37 cellular contexts compared by ENCODE assay signal in genomic region chr6:38194589-38194988, GRCh38.
"Had no signal": no experiment of that assay in that cellular context is flagged by ENCODE, and none has a peak within 500 bp of the region (broad histone marks: within the 10 kb centered on the region; RNA-seq: fewer than 3 reads in every experiment).

No MANE protein-coding gene starts in this region.

- H3K27me3 ChIP-seq: ascending aorta, cardiac muscle cell had no signal

- H3K27ac Mint-ChIP-seq: activated CD4-positive, alpha-beta memory T cell treated with anti-CD3 and anti-CD28 coated beads for 36 hours; activated CD4-positive, alpha-beta T cell treated with anti-CD3 and anti-CD28 coated beads, Interleukin-2, amount 10 ng/mL, durations not matched to agents 24 days and 14 days; activated CD8-positive, alpha-beta T cell treated with anti-CD3 and anti-CD28 coated beads for 36 hours; activated naive CD4-positive, alpha-beta T cell treated with anti-CD3 and anti-CD28 coated beads, Interleukin-2, amount 10 ng/mL, durations not matched to agents 7 days and 5 days; activated naive CD4-positive, alpha-beta T cell treated with anti-CD3 and anti-CD28 coated beads, Interleukin-2, amount 50 U/mL, for 24 hours; activated naive CD8-positive, alpha-beta T cell; activated naive CD8-positive, alpha-beta T cell treated with anti-CD3 and anti-CD28 coated beads, Interleukin-2, amount 10 ng/mL, durations not matched to agents 7 days and 5 days; activated naive CD8-positive, alpha-beta T cell treated with anti-CD3 and anti-CD28 coated beads, Interleukin-2, amount 50 U/mL, for 24 hours; activated T-cell treated with anti-CD3 and anti-CD28 coated beads, Interleukin-2, amount 50 U/mL, for 72 hours; activated T-helper 2 cell treated with anti-CD3 and anti-CD28 coated beads, Interferon-gamma antibody, Interleukin-2, Interleukin-4, amounts not matched to agents 10 μg/mL and 5 μg/mL and 100 μg/mL, durations not matched to agents 14 hours and 24 hours and 36 hours; T-helper 1 cell treated with Interleukin-12 subunit alpha and Interleukin-12 subunit beta and Interleukin-4 antibody, amounts not matched to agents 30 μg/mL and 1 μg/mL, for 36 hours; T-helper 2 cell treated with Interferon-gamma antibody and Interleukin-4, amounts not matched to agents 5 μg/mL and 100 μg/mL, for 36 hours; WTC11 had no signal

- H3K4me1 ChIP-seq: ascending aorta had no signal

- H3K27me3 Mint-ChIP-seq: activated CD4-positive, alpha-beta memory T cell treated with anti-CD3 and anti-CD28 coated beads for 36 hours; activated CD4-positive, alpha-beta T cell treated with anti-CD3 and anti-CD28 coated beads, Interleukin-2, amount 10 ng/mL, durations not matched to agents 24 days and 14 days; activated CD8-positive, alpha-beta T cell treated with anti-CD3 and anti-CD28 coated beads for 36 hours; activated naive CD4-positive, alpha-beta T cell treated with anti-CD3 and anti-CD28 coated beads, Interleukin-2, amount 10 ng/mL, durations not matched to agents 7 days and 5 days; activated naive CD4-positive, alpha-beta T cell treated with anti-CD3 and anti-CD28 coated beads, Interleukin-2, amount 50 U/mL, for 24 hours; activated naive CD8-positive, alpha-beta T cell; activated naive CD8-positive, alpha-beta T cell treated with anti-CD3 and anti-CD28 coated beads, Interleukin-2, amount 10 ng/mL, durations not matched to agents 7 days and 5 days; activated naive CD8-positive, alpha-beta T cell treated with anti-CD3 and anti-CD28 coated beads, Interleukin-2, amount 50 U/mL, for 24 hours; brain; central memory CD8-positive, alpha-beta T cell had no signal

- H3K36me3 ChIP-seq: ascending aorta, cardiac muscle cell had no signal

- ATAC-seq: activated CD4-positive, CD25-positive, alpha-beta regulatory T cell treated with anti-CD3 and anti-CD28 coated beads, Interleukin-2, amount 50 U/mL, for 24 hours; activated CD8-positive, alpha-beta T cell treated with anti-CD3 and anti-CD28 coated beads for 36 hours; activated naive CD8-positive, alpha-beta T cell treated with anti-CD3 and anti-CD28 coated beads, Interleukin-2, amount 50 U/mL, for 24 hours; activated T-cell treated with anti-CD3 and anti-CD28 coated beads, Interleukin-2, amount 50 U/mL, for 4 hours; activated T-cell treated with anti-CD3 and anti-CD28 coated beads, Interleukin-2, amount 50 U/mL, for 72 hours; WTC11 had no signal

- H3K4me3 ChIP-seq: ascending aorta, cardiac muscle cell had no signal

- H3K36me3 Mint-ChIP-seq: activated CD4-positive, alpha-beta memory T cell treated with anti-CD3 and anti-CD28 coated beads for 36 hours; activated naive CD4-positive, alpha-beta T cell treated with anti-CD3 and anti-CD28 coated beads, Interleukin-2, amount 10 ng/mL, durations not matched to agents 7 days and 5 days; activated naive CD8-positive, alpha-beta T cell treated with anti-CD3 and anti-CD28 coated beads, Interleukin-2, amount 10 ng/mL, durations not matched to agents 7 days and 5 days; brain; WTC11 had no signal

- H3K4me1 Mint-ChIP-seq: activated CD4-positive, alpha-beta T cell treated with anti-CD3 and anti-CD28 coated beads, Interleukin-2, amount 10 ng/mL, durations not matched to agents 24 days and 14 days; activated naive CD4-positive, alpha-beta T cell treated with anti-CD3 and anti-CD28 coated beads, Interleukin-2, amount 10 ng/mL, durations not matched to agents 7 days and 5 days; activated naive CD4-positive, alpha-beta T cell treated with anti-CD3 and anti-CD28 coated beads, Interleukin-2, amount 50 U/mL, for 24 hours; activated naive CD8-positive, alpha-beta T cell treated with anti-CD3 and anti-CD28 coated beads, Interleukin-2, amount 10 ng/mL, durations not matched to agents 7 days and 5 days; activated naive CD8-positive, alpha-beta T cell treated with anti-CD3 and anti-CD28 coated beads, Interleukin-2, amount 50 U/mL, for 24 hours; central memory CD8-positive, alpha-beta T cell had no signal

- H3K9me3 Mint-ChIP-seq: activated CD4-positive, alpha-beta memory T cell treated with anti-CD3 and anti-CD28 coated beads for 36 hours; activated CD4-positive, alpha-beta T cell treated with anti-CD3 and anti-CD28 coated beads, Interleukin-2, amount 10 ng/mL, durations not matched to agents 24 days and 14 days; activated CD8-positive, alpha-beta T cell treated with anti-CD3 and anti-CD28 coated beads for 36 hours; activated naive CD4-positive, alpha-beta T cell treated with anti-CD3 and anti-CD28 coated beads, Interleukin-2, amount 10 ng/mL, durations not matched to agents 7 days and 5 days; activated naive CD4-positive, alpha-beta T cell treated with anti-CD3 and anti-CD28 coated beads, Interleukin-2, amount 50 U/mL, for 24 hours; activated naive CD8-positive, alpha-beta T cell treated with anti-CD3 and anti-CD28 coated beads, Interleukin-2, amount 10 ng/mL, durations not matched to agents 7 days and 5 days; activated naive CD8-positive, alpha-beta T cell treated with anti-CD3 and anti-CD28 coated beads, Interleukin-2, amount 50 U/mL, for 24 hours; activated T-cell treated with anti-CD3 and anti-CD28 coated beads, Interleukin-2, amount 50 U/mL, for 4 hours; activated T-cell treated with anti-CD3 and anti-CD28 coated beads, Interleukin-2, amount 50 U/mL, for 72 hours; activated T-helper 2 cell treated with anti-CD3 and anti-CD28 coated beads, Interferon-gamma antibody, Interleukin-2, Interleukin-4, amounts not matched to agents 10 μg/mL and 5 μg/mL and 100 μg/mL, durations not matched to agents 14 hours and 24 hours and 36 hours; brain; central memory CD8-positive, alpha-beta T cell; T-helper 1 cell treated with Interleukin-12 subunit alpha and Interleukin-12 subunit beta and Interleukin-4 antibody, amounts not matched to agents 30 μg/mL and 1 μg/mL, for 36 hours; T-helper 2 cell treated with Interferon-gamma antibody and Interleukin-4, amounts not matched to agents 5 μg/mL and 100 μg/mL, for 36 hours; WTC11 had no signal

- H3K4me3 Mint-ChIP-seq: activated CD4-positive, alpha-beta memory T cell treated with anti-CD3 and anti-CD28 coated beads for 36 hours; activated CD4-positive, alpha-beta T cell treated with anti-CD3 and anti-CD28 coated beads, Interleukin-2, amount 10 ng/mL, durations not matched to agents 24 days and 14 days; activated CD8-positive, alpha-beta T cell treated with anti-CD3 and anti-CD28 coated beads for 36 hours; activated naive CD4-positive, alpha-beta T cell treated with anti-CD3 and anti-CD28 coated beads, Interleukin-2, amount 10 ng/mL, durations not matched to agents 7 days and 5 days; activated naive CD4-positive, alpha-beta T cell treated with anti-CD3 and anti-CD28 coated beads, Interleukin-2, amount 50 U/mL, for 24 hours; activated naive CD8-positive, alpha-beta T cell; activated naive CD8-positive, alpha-beta T cell treated with anti-CD3 and anti-CD28 coated beads, Interleukin-2, amount 10 ng/mL, durations not matched to agents 7 days and 5 days; activated naive CD8-positive, alpha-beta T cell treated with anti-CD3 and anti-CD28 coated beads, Interleukin-2, amount 50 U/mL, for 24 hours; activated T-cell treated with anti-CD3 and anti-CD28 coated beads, Interleukin-2, amount 50 U/mL, for 4 hours; activated T-cell treated with anti-CD3 and anti-CD28 coated beads, Interleukin-2, amount 50 U/mL, for 72 hours; brain; central memory CD8-positive, alpha-beta T cell; T-helper 1 cell treated with Interleukin-12 subunit alpha and Interleukin-12 subunit beta and Interleukin-4 antibody, amounts not matched to agents 30 μg/mL and 1 μg/mL, for 36 hours; T-helper 2 cell treated with Interferon-gamma antibody and Interleukin-4, amounts not matched to agents 5 μg/mL and 100 μg/mL, for 36 hours; WTC11 had no signal

- DNase-seq: activated CD4-positive, alpha-beta memory T cell treated with anti-CD3 and anti-CD28 coated beads for 36 hours; activated CD4-positive, alpha-beta T cell treated with anti-CD3 and anti-CD28 coated beads for 4 hours; activated CD4-positive, alpha-beta T cell treated with anti-CD3 and anti-CD28 coated beads, Interleukin-2, amount 10 ng/mL, durations not matched to agents 24 days and 14 days; activated CD4-positive, alpha-beta T cell treated with anti-CD3 and anti-CD28 coated beads, Interleukin-2, amount 50 U/mL, for 1 hour; activated CD4-positive, alpha-beta T cell treated with anti-CD3 and anti-CD28 coated beads, Interleukin-2, amount 50 U/mL, for 4 hours; activated CD4-positive, CD25-positive, alpha-beta regulatory T cell; activated CD8-positive, alpha-beta T cell treated with anti-CD3 and anti-CD28 coated beads for 36 hours; activated effector memory CD4-positive, alpha-beta T cell treated with Interleukin-2 at 50 U/mL for 16 hours; activated gamma-delta T cell; activated naive CD4-positive, alpha-beta T cell treated with anti-CD3 and anti-CD28 coated beads, Interleukin-2, amount 10 ng/mL, durations not matched to agents 7 days and 5 days; activated naive CD4-positive, alpha-beta T cell treated with Interleukin-2 at 50 U/mL for 16 hours; activated naive CD8-positive, alpha-beta T cell treated with anti-CD3 and anti-CD28 coated beads, Interleukin-2, amount 10 ng/mL, durations not matched to agents 7 days and 5 days; activated naive CD8-positive, alpha-beta T cell treated with anti-CD3 and anti-CD28 coated beads, Interleukin-2, amount 50 U/mL, for 24 hours; activated T-cell treated with anti-CD3 and anti-CD28 coated beads for 4 hours; activated T-cell treated with anti-CD3 and anti-CD28 coated beads, Interleukin-2, amount 50 U/mL, for 1 hour; activated T-cell treated with anti-CD3 and anti-CD28 coated beads, Interleukin-2, amount 50 U/mL, for 4 hours; activated T-cell treated with anti-CD3 and anti-CD28 coated beads, Interleukin-2, amount 50 U/mL, for 72 hours; amygdala; anterior cingulate cortex; caudate nucleus; cerebellar nuclear complex; SW 1271; T-helper 1 cell; T-helper 2 cell; T-helper 9 cell; WERI-Rb-1 had no signal

- H3K9me3 ChIP-seq: ascending aorta had no signal

- H3K27ac ChIP-seq: ascending aorta, cardiac muscle cell, WERI-Rb-1 had no signal
